In genomic region chr20:46328180-46328882, GRCh38 we compare ENCODE assay signal across 18 cellular contexts. TPM values are rescaled to one million over a fixed set of nuclear protein-coding genes. Genes with fewer than 3 reads are reported as not detected.
DNase-seq lines count a peak whose midpoint lies in the region; ATAC-seq and TF ChIP-seq lines count a peak whose summit lies in the region.
"Had no signal": no experiment of that assay in that cellular context is flagged by ENCODE, and none has a peak within 500 bp of the region (broad histone marks: within the 10 kb centered on the region; RNA-seq: fewer than 3 reads in every experiment).

No MANE protein-coding gene starts in this region.

- H2AFZ ChIP-seq in Karpas-422 (ENCODE audit: low read length) (no peak overlapping the region), neuronal stem cell (ENCODE audit: low read length) (no peak overlapping the region)

- no peak overlapping the region for H4K8ac ChIP-seq in neuronal stem cell (ENCODE audit: low read depth, low read length)

- H3K4me1 ChIP-seq in BLaER1 (peaks cover 54% of the 10 kb centered on the region), Karpas-422 (ENCODE audit: low read length) (peaks cover 76% of the 10 kb centered on the region), neuronal stem cell (ENCODE audit: control insufficient read depth in 2 of 2, insufficient read depth in 1 of 2, low read depth in 1 of 2, low read length in 2 of 2) (peaks cover 18 to 21% of the 10 kb centered on the region in 2 donors)
- H3K4me1 ChIP-seq: A549 had no signal

- H3K79me2 ChIP-seq in Karpas-422 (ENCODE audit: low read length) = no peaks in the 10 kb centered on the region

- H3K27me3 ChIP-seq in BLaER1 = no peaks in the 10 kb centered on the region
- no peaks in the 10 kb centered on the region for H3K27me3 ChIP-seq in Karpas-422 (ENCODE audit: low read length)
- no peaks in the 10 kb centered on the region for H3K27me3 ChIP-seq in WERI-Rb-1 (ENCODE audit: insufficient read depth, low read depth, severe bottlenecking)
- peaks cover 0 to 17% (median 0%) of the 10 kb centered on the region in 3 experiments for H3K27me3 ChIP-seq in neuronal stem cell (ENCODE audit: control insufficient read depth in 3 of 3, insufficient read depth in 3 of 3, low read depth in 1 of 3, low read length in 3 of 3)

- no peaks in the 10 kb centered on the region for H4K20me1 ChIP-seq in BLaER1
- H4K20me1 ChIP-seq in Karpas-422 (ENCODE audit: insufficient read depth, low read depth, low read length) = no peaks in the 10 kb centered on the region

- H3K4me2 ChIP-seq in BLaER1 = peak overlapping the region; percentile 39
- peak overlapping the region; percentile 96 for H3K4me2 ChIP-seq in Karpas-422 (ENCODE audit: low read depth, low read length, poor library complexity, severe bottlenecking)
- no peak overlapping the region for H3K4me2 ChIP-seq in neuronal stem cell (ENCODE audit: insufficient read depth, low read length, poor library complexity, severe bottlenecking)
- H3K4me2 ChIP-seq: A549 had no signal

- no peak overlapping the region for H3K4me3 ChIP-seq in BLaER1
- H3K4me3 ChIP-seq in Karpas-422 (ENCODE audit: low read length) = no peak overlapping the region
- H3K4me3 ChIP-seq in WERI-Rb-1 (ENCODE audit: low read depth, low read length) = no peak overlapping the region
- no peak overlapping the region for H3K4me3 ChIP-seq in neuronal stem cell (ENCODE audit: low read length in 2 of 2)
- H3K4me3 ChIP-seq: A549; BLaER1 treated with 17β-estradiol and CSF1 and Interleukin-3, amounts not matched to agents 10 nM and 100 nM had no signal

- H3K4ac ChIP-seq in neuronal stem cell (ENCODE audit: low read length) = no peak overlapping the region

- TF ChIP-seq CTCF in WERI-Rb-1 (IDR thresholded peaks at IDR 0.05; ENCODE audit: low read depth, low read length) = no peak

- H3K9me2 ChIP-seq in Karpas-422 (replicated peaks; ENCODE audit: insufficient read depth, low read length) = no peaks in the 10 kb centered on the region

- H3K36me3 ChIP-seq in BLaER1 (no peaks in the 10 kb centered on the region), Karpas-422 (ENCODE audit: insufficient read depth, low read length) (no peaks in the 10 kb centered on the region), WERI-Rb-1 (no peaks in the 10 kb centered on the region), neuronal stem cell (replicated peaks in 1 of 2; ENCODE audit: control insufficient read depth in 2 of 2, insufficient read depth in 2 of 2, low read length in 2 of 2) (no peaks in the 10 kb centered on the region)
- H3K36me3 ChIP-seq: BLaER1 treated with 17β-estradiol and CSF1 and Interleukin-3, amounts not matched to agents 10 nM and 100 nM had no signal

- no CpG with 5 or more reads among the region's 16 CpGs for WGBS in neuronal stem cell (ENCODE audit: extremely low coverage in 2 of 2, insufficient read length in 2 of 2, insufficient replicate concordance in 1 of 2), 2 donors

- H2BK5ac ChIP-seq in neuronal stem cell (ENCODE audit: low read length) = no peak overlapping the region

- H4K91ac ChIP-seq in neuronal stem cell (ENCODE audit: low read depth, low read length, poor library complexity) = no peak overlapping the region

- no peaks in the 10 kb centered on the region for H3K79me1 ChIP-seq in neuronal stem cell (ENCODE audit: low read depth, low read length)

- H3K18ac ChIP-seq in neuronal stem cell (ENCODE audit: low read length) = peak overlapping the region; percentile 11

- H2BK120ac ChIP-seq in neuronal stem cell (ENCODE audit: low read depth, low read length) = no peak overlapping the region

- no peak overlapping the region for H3K14ac ChIP-seq in neuronal stem cell (ENCODE audit: low read length)

- H3K23ac ChIP-seq in neuronal stem cell (ENCODE audit: low read depth, low read length, poor library complexity) = no peak overlapping the region

- H2BK12ac ChIP-seq in neuronal stem cell (ENCODE audit: low read length) = peak overlapping the region; percentile 43

- H2AK5ac ChIP-seq in neuronal stem cell (ENCODE audit: low read depth, low read length) = no peak overlapping the region

- no peak overlapping the region for H3K9ac ChIP-seq in BLaER1
- peak overlapping the region; percentile 82 for H3K9ac ChIP-seq in Karpas-422 (ENCODE audit: low read length)
- no peak overlapping the region for H3K9ac ChIP-seq in neuronal stem cell (ENCODE audit: low read depth, low read length, poor library complexity)

- no peak overlapping the region for H2BK15ac ChIP-seq in neuronal stem cell (ENCODE audit: low read length)

- no peaks in the 10 kb centered on the region for H3K9me3 ChIP-seq in BLaER1
- no peaks in the 10 kb centered on the region for H3K9me3 ChIP-seq in Karpas-422 (ENCODE audit: low read length)
- no peaks in the 10 kb centered on the region for H3K9me3 ChIP-seq in WERI-Rb-1 (ENCODE audit: severe bottlenecking)
- H3K9me3 ChIP-seq in neuronal stem cell (replicated peaks in 1 of 2; ENCODE audit: control insufficient read depth in 2 of 2, insufficient read depth in 1 of 2, low read depth in 1 of 2, low read length in 2 of 2) = no peaks in the 10 kb centered on the region
- H3K9me3 ChIP-seq: A549; BLaER1 treated with 17β-estradiol and CSF1 and Interleukin-3, amounts not matched to agents 10 nM and 100 nM had no signal

- no peak for ATAC-seq in HG03520 (IDR thresholded peaks at IDR 0.05; ENCODE audit: unreplicated experiment)
- ATAC-seq: A549; CD8-positive, alpha-beta T cell; HCT116 had no signal

- H3K27ac ChIP-seq in BLaER1 (no peak overlapping the region), Karpas-422 (ENCODE audit: low read length) (peak overlapping the region; percentile 100), WERI-Rb-1 (peak overlapping the region; percentile 45; the same call in 1 of the 2 replicates), neuronal stem cell (replicated peaks; ENCODE audit: low read length) (no peak overlapping the region)
- H3K27ac ChIP-seq: 22Rv1; A549; BLaER1 treated with 17β-estradiol and CSF1 and Interleukin-3, amounts not matched to agents 10 nM and 100 nM; HL-60 had no signal

- DNase-seq in Karpas-422 (no peak), WERI-Rb-1 (peak; percentile 42), neuronal stem cell (ENCODE audit: low spot score) (no peak), OCI-M2 (lab: John Stamatoyannopoulos, UW; ENCODE audit: unreplicated experiment) (no peak)
- no peak for DNase-seq in activated CD4-positive, alpha-beta T cell treated with anti-CD3 and anti-CD28 coated beads for 4 hours
- DNase-seq: Calu3; CD8-positive, alpha-beta T cell; DMS79 treated with DMSO at 0.1 percent for 48 hours; GF-D8 had no signal

RNA-seq across cellular contexts. Expression of gene CDH22, which starts 20.0 kb away (rescaled TPM):
- total RNA-seq in Karpas-422 (2014; rRNA removed; shearing (Covaris generic); ENCODE audit: low replicate concordance) = 5.5 and 6.4 TPM in 2 replicates
- polyA plus RNA-seq in neuronal stem cell (2013, experiment 1 of 2) = 0.20 TPM
- polyA plus RNA-seq in neuronal stem cell (2013, experiment 2 of 2) = 0.19 TPM
- total RNA-seq: Calu3; CD8-positive, alpha-beta T cell; HT1080 had no signal
- polyA plus RNA-seq: A549, AG04450 had no signal

Comparison
In these comparisons a context has a peak if more than half of its experiments do, and no peak if none do; other contexts are left out.
1. H3K27ac ChIP-seq: peak in Karpas-422 (single experiment) and WERI-Rb-1 (single experiment); none in BLaER1 (single experiment) and neuronal stem cell (single experiment).